Comparison of ENCODE assay signal across 18 cellular contexts in genomic region chr13:64688893-64689677, GRCh38.
DNase-seq lines count a peak whose midpoint lies in the region; ATAC-seq and TF ChIP-seq lines count a peak whose summit lies in the region.
"Had no signal": no experiment of that assay in that cellular context is flagged by ENCODE, and none has a peak within 500 bp of the region (broad histone marks: within the 10 kb centered on the region; RNA-seq: fewer than 3 reads in every experiment).

No MANE protein-coding gene starts in this region.

- H3K4me1 Mint-ChIP-seq in mesothelial cell of epicardium = peaks cover 4% of the 10 kb centered on the region
- H3K4me1 Mint-ChIP-seq: activated naive CD8-positive, alpha-beta T cell treated with anti-CD3 and anti-CD28 coated beads for 36 hours had no signal

- peak overlapping the region; percentile 51; the same call in 1 of the 2 replicates for H3K4me3 ChIP-seq in PC-3 (ENCODE audit: low read length)
- H3K4me3 ChIP-seq in cardiac fibroblast (replicated peaks in 1 of 2; ENCODE audit: low read depth in 2 of 2, low read length in 2 of 2) = no peak overlapping the region
- H3K4me3 ChIP-seq: BLaER1, gastrocnemius medialis had no signal

- intact Hi-C loops in PC-3 (cut with micrococcal nuclease) = no loop called here

- CTCF ChIA-PET in PC-3 (lab: Charles Lee) = interaction anchor here (0.6 kb wide), 1 partner anchor 796 kb away, joined by 3 read pairs; no protein-coding TSS in a partner anchor

- H3K9me3 Mint-ChIP-seq in mesothelial cell of epicardium = peaks cover 23% of the 10 kb centered on the region

- no peaks in the 10 kb centered on the region for H3K27me3 ChIP-seq in PC-3 (ENCODE audit: low read length)
- H3K27me3 ChIP-seq: BLaER1, gastrocnemius medialis had no signal

- peaks cover 2% of the 10 kb centered on the region for H3K36me3 Mint-ChIP-seq in mesothelial cell of epicardium
- H3K36me3 Mint-ChIP-seq: activated naive CD8-positive, alpha-beta T cell treated with anti-CD3 and anti-CD28 coated beads for 36 hours had no signal

- peak overlapping the region; percentile 86 for H2AFZ ChIP-seq in PC-3 (ENCODE audit: low read length)

- ATAC-seq in PC-3 (peak; percentile 97), GM21447 (IDR thresholded peaks at IDR 0.05; ENCODE audit: unreplicated experiment) (no peak), GM18520 (IDR thresholded peaks at IDR 0.05; ENCODE audit: unreplicated experiment) (no peak)
- ATAC-seq: activated CD8-positive, alpha-beta T cell treated with anti-CD3 and anti-CD28 coated beads, Interleukin-2, amount 10 ng/mL, durations not matched to agents 7 days and 5 days; gastrocnemius medialis; WTC11 had no signal

- H3K9me2 ChIP-seq in PC-3 (replicated peaks; ENCODE audit: low read length) = no peaks in the 10 kb centered on the region

- H3K79me2 ChIP-seq in PC-3 (ENCODE audit: low read length) = no peaks in the 10 kb centered on the region

- no TSS peak for BruUV-seq in PC-3 (replicated peaks; lab: Mats Ljungman, UMichigan)

- H3K27me3 Mint-ChIP-seq in mesothelial cell of epicardium (ENCODE audit: low read depth) = no peaks in the 10 kb centered on the region
- H3K27me3 Mint-ChIP-seq: activated naive CD8-positive, alpha-beta T cell treated with anti-CD3 and anti-CD28 coated beads for 36 hours had no signal

- H3K27ac Mint-ChIP-seq in mesothelial cell of epicardium = peak overlapping the region; percentile 28
- H3K27ac Mint-ChIP-seq: activated CD8-positive, alpha-beta T cell treated with anti-CD3 and anti-CD28 coated beads, Interleukin-2, amount 10 ng/mL, durations not matched to agents 7 days and 5 days; activated naive CD8-positive, alpha-beta T cell treated with anti-CD3 and anti-CD28 coated beads for 36 hours; WTC11 had no signal

- DNase-seq in EH (ENCODE audit: low read depth) (peak; percentile 67), PC-3 (peak; percentile 77), cardiac fibroblast (ENCODE audit: low read depth in 2 of 2) (peak; percentile 2 to 38), mesothelial cell of epicardium (ENCODE audit: low spot score in 2 of 2, unreplicated experiment in 2 of 2) (no peak), islet precursor cell (no peak), SIG-M5 (lab: John Stamatoyannopoulos, UW) (no peak)
- DNase-seq: activated CD8-positive, alpha-beta T cell treated with anti-CD3 and anti-CD28 coated beads, Interleukin-2, amount 10 ng/mL, durations not matched to agents 7 days and 5 days; activated naive CD8-positive, alpha-beta T cell treated with anti-CD3 and anti-CD28 coated beads for 36 hours; activated T-cell treated with anti-CD3 and anti-CD28 coated beads, Interleukin-2, amount 50 U/mL, for 48 hours; gastrocnemius medialis; NCI-H146; stimulated activated CD4-positive, alpha-beta T cell treated with anti-CD3 and anti-CD28 coated beads, Interleukin-4, amount 100 ng/mL, for 4 hours; stimulated activated CD8-positive, alpha-beta memory T cell treated with anti-CD3 and anti-CD28 coated beads, Interleukin-4, amount 100 ng/mL, for 48 hours; substantia nigra had no signal

- no peaks in the 10 kb centered on the region for H4K20me1 ChIP-seq in PC-3 (ENCODE audit: low read length)
- H4K20me1 ChIP-seq: BLaER1 had no signal

- H3K9ac ChIP-seq in PC-3 (ENCODE audit: low read length) = peak overlapping the region; percentile 29; the same call in 1 of the 2 replicates
- H3K9ac ChIP-seq: BLaER1 had no signal

- peak overlapping the region; percentile 78 for H3K4me2 ChIP-seq in PC-3 (ENCODE audit: low read length)
- H3K4me2 ChIP-seq: BLaER1 had no signal

- H3K27ac ChIP-seq in PC-3 (ENCODE audit: low read length) = peak overlapping the region; percentile 88
- H3K27ac ChIP-seq: BLaER1, gastrocnemius medialis had no signal

- no peak overlapping the region for H3K4me3 Mint-ChIP-seq in mesothelial cell of epicardium
- H3K4me3 Mint-ChIP-seq: activated CD8-positive, alpha-beta T cell treated with anti-CD3 and anti-CD28 coated beads, Interleukin-2, amount 10 ng/mL, durations not matched to agents 7 days and 5 days; activated naive CD8-positive, alpha-beta T cell treated with anti-CD3 and anti-CD28 coated beads for 36 hours; WTC11 had no signal

- H3F3A ChIP-seq in PC-3 (ENCODE audit: low read length, unreplicated experiment) = no peaks in the 10 kb centered on the region

- peaks cover 20% of the 10 kb centered on the region for H3K4me1 ChIP-seq in PC-3 (ENCODE audit: insufficient read depth, low read length)
- H3K4me1 ChIP-seq: BLaER1, gastrocnemius medialis had no signal

- TF ChIP-seq CTCF in PC-3 (conservative IDR thresholded peaks at IDR 0.05; ENCODE audit: low read depth, low read length) (no peak), cardiac fibroblast (IDR thresholded peaks at IDR 0.05; ENCODE audit: low read depth, low read length) (no peak), mesothelial cell of epicardium (IDR thresholded peaks at IDR 0.05; ENCODE audit: unreplicated experiment) (no peak)

- H3K9me3 ChIP-seq in PC-3 (ENCODE audit: low read length) = no peaks in the 10 kb centered on the region
- H3K9me3 ChIP-seq: gastrocnemius medialis had no signal

- POLR2A ChIA-PET in PC-3 (lab: Charles Lee; ENCODE audit: unreplicated experiment) = interaction anchor here (1.0 kb wide), 1 partner anchor 9 kb away, joined by 6 read pairs; no protein-coding TSS in a partner anchor

- no peaks in the 10 kb centered on the region for H3K36me3 ChIP-seq in PC-3 (ENCODE audit: low read depth, low read length)
- H3K36me3 ChIP-seq: BLaER1, gastrocnemius medialis had no signal

Comparison
In these comparisons a context has a peak if more than half of its experiments do, and no peak if none do; other contexts are left out.
1. DNase-seq: peak in EH (single experiment), PC-3 (single experiment) and cardiac fibroblast (2 of 2); none in mesothelial cell of epicardium (0 of 2), islet precursor cell (single experiment) and SIG-M5 (single experiment).